ENCODE assay signal across 1 cellular context in the genomic region with DNA sequence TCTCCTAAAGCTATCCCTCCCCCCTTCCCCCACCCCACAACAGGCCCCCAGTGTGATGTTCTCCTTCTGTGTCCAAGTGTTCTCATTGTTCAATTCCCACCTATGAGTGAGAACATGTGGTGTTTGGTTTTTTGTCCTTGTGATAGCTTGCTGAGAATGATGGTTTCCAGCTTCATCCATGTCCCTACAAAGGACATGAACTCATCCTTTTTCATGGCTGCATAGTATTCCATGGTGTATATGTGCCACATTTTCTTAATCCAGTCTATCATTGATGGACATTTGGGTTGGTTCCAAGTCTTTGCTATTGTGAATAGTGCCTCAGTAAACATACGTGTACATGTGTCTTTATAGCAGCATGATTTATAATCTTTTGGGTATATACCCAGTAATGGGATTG. TPM values are rescaled to one million over a fixed set of nuclear protein-coding genes. Genes with fewer than 3 reads are reported as not detected.
"Had no signal": no experiment of that assay in that cellular context is flagged by ENCODE, and none has a peak within 500 bp of the region (broad histone marks: within the 10 kb centered on the region; RNA-seq: fewer than 3 reads in every experiment).

No MANE protein-coding gene starts in this region.

RNA-seq across cellular contexts. Expression of gene IL20RB, which starts 59.5 kb away (rescaled TPM):
- total RNA-seq: epithelial cell of proximal tubule had no signal
